1 cellular context compared by ENCODE assay signal in the genomic region with DNA sequence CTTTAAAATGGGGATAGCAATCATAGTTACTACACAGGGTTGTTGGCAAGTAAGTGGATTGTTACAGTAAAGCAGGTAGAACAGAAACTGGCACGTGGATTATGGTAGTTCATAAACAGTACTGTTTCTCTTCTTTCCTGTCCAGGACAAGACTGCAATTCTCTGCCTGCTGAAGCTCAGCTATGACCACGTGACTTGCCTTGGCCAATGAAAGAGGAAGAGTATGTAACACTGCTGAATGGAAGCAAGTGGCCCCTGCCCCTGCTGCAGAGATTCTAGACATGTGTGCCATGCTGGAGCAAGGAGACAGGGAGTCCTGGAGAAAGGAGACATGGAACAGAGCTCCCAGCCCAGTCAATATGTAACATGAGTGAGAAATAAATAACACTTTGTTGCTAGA.
TF ChIP-seq lines count a peak whose summit lies in the region.

No MANE protein-coding gene starts in this region.

TF ChIP-seq in HepG2, 621 proteins besides CTCF, POLR2A, EP300 and RAD21 (continued from another document):
- TF ChIP-seq PRDM10 (CRISPR knock-in tag; IDR thresholded peaks at IDR 0.05; ENCODE audit: low read depth), result no peak
- peak; percentile 46 for TF ChIP-seq CBX1 (IDR thresholded peaks at IDR 0.05; ENCODE audit: low read depth)
- TF ChIP-seq ZNF280B (CRISPR knock-in tag; IDR thresholded peaks at IDR 0.05; ENCODE audit: borderline replicate concordance), result no peak
- no peak for TF ChIP-seq ZNF749 (CRISPR knock-in tag; IDR thresholded peaks at IDR 0.05; ENCODE audit: borderline replicate concordance)
